ENCODE assay signal across 10 cellular contexts in the genomic region with DNA sequence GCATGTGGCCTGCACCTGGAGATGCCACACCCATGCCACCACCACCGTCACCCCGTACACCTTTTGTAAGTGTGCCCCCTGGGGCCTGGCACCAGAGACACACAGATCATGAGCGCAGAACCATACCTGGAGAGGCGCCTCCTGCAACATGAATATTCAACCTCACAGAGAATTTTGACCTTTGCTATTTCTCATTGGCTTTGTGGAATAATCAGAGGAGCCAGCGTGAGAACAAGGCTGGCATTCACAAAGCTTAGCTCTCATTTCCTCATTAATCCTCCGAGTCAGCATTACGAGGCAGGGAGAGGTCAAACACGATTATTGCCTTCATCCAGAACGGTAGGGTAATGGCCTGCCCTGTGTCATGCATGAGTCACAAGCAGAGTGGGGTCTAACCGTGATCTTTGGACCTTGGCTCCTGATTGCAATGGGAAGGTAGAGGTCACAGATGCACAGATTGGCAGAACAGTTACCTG.
A peak's percentile ranks its signal among the peaks of the same experiment; 100 is the strongest.
DNase-seq lines count a peak whose midpoint lies in the region; ATAC-seq, FAIRE-seq and TF ChIP-seq lines count a peak whose summit lies in the region.
"Had no signal": no experiment of that assay in that cellular context is flagged by ENCODE, and none has a peak within 500 bp of the region (broad histone marks: within the 10 kb centered on the region; RNA-seq: fewer than 3 reads in every experiment).

No MANE protein-coding gene starts in this region.

- H3K27me3 ChIP-seq in endothelial cell of umbilical vein (ENCODE audit: control insufficient read depth in 2 of 2, insufficient read depth in 2 of 2, low read length in 2 of 2) (no peaks in the 10 kb centered on the region), mesendoderm (ENCODE audit: insufficient read depth, low read length, poor library complexity) (no peaks in the 10 kb centered on the region)
- no peaks in the 10 kb centered on the region for H3K27me3 ChIP-seq in naive thymus-derived CD4-positive, alpha-beta T cell (ENCODE audit: control insufficient read depth in 2 of 2, insufficient read depth in 2 of 2, low read length in 2 of 2)

- H3K4me3 ChIP-seq in endothelial cell of umbilical vein (replicated peaks in 1 of 3; ENCODE audit: insufficient read depth in 1 of 3, low read depth in 1 of 3, low read length in 3 of 3) (no peak overlapping the region), mesendoderm (ENCODE audit: low read length) (no peak overlapping the region)
- H3K4me3 ChIP-seq in naive thymus-derived CD4-positive, alpha-beta T cell (ENCODE audit: low read length): no peak overlapping the region

- no peak overlapping the region for H3K18ac ChIP-seq in mesendoderm (ENCODE audit: low read length)

- no peak overlapping the region for H4K5ac ChIP-seq in mesendoderm (ENCODE audit: low read length)

- H4K20me1 ChIP-seq in endothelial cell of umbilical vein (replicated peaks; ENCODE audit: control insufficient read depth, extremely low read depth, insufficient read depth, low read length): no peaks in the 10 kb centered on the region

- H2AK5ac ChIP-seq in mesendoderm (ENCODE audit: low read length): no peak overlapping the region

- CTCF ChIA-PET in endothelial cell of umbilical vein (lab: Charles Lee): interaction anchor here (1.9 to 3.9 kb wide), 5 partner anchors 13 to 217 kb away, joined by 5 to 41 read pairs (median 7); no protein-coding TSS in a partner anchor
- CTCF ChIA-PET in naive thymus-derived CD4-positive, alpha-beta T cell (lab: Charles Lee): interaction anchor here (0.6 to 2.5 kb wide), 3 partner anchors 14 to 16 kb away, joined by 3 to 23 read pairs (median 3); no protein-coding TSS in a partner anchor

- H3K9me3 ChIP-seq in endothelial cell of umbilical vein (replicated peaks; ENCODE audit: control insufficient read depth, insufficient read depth, low read length): no peaks in the 10 kb centered on the region
- peaks cover 0 to 6% (median 0%) of the 10 kb centered on the region in 3 experiments for H3K9me3 ChIP-seq in naive thymus-derived CD4-positive, alpha-beta T cell (ENCODE audit: control insufficient read depth in 2 of 3, low read length in 3 of 3)

- H3K27ac ChIP-seq in endothelial cell of umbilical vein (ENCODE audit: insufficient read depth, low read depth, low read length) (peak overlapping the region; percentile 89), mesendoderm (ENCODE audit: low read depth, low read length) (no peak overlapping the region)
- H3K27ac ChIP-seq in naive thymus-derived CD4-positive, alpha-beta T cell (ENCODE audit: low read depth, low read length): no peak overlapping the region

- peak; percentile 92 for DNase-seq in Caki2 (ENCODE audit: low read depth)
- peak; percentile 82 for DNase-seq in NOMO-1 treated with DMSO at 0.1 percent for 48 hours (lab: John Stamatoyannopoulos, UW; ENCODE audit: unreplicated experiment)
- DNase-seq in endothelial cell of umbilical vein (ENCODE audit: low read depth, low spot score): peak; percentile 83
- DNase-seq in naive thymus-derived CD4-positive, alpha-beta T cell: no peak
- DNase-seq in DMS153 (lab: John Stamatoyannopoulos, UW): no peak
- no peak for DNase-seq in mesendoderm
- DNase-seq: left cardiac atrium had no signal

- H3K4me1 ChIP-seq in endothelial cell of umbilical vein (ENCODE audit: control insufficient read depth, extremely low read depth, insufficient read depth, low read length): peaks cover 42% of the 10 kb centered on the region
- H3K4me1 ChIP-seq in naive thymus-derived CD4-positive, alpha-beta T cell (ENCODE audit: control insufficient read depth in 2 of 2, insufficient read depth in 2 of 2, low read length in 2 of 2): peaks cover 32 to 41% of the 10 kb centered on the region in 2 donors
- H3K4me1 ChIP-seq in mesendoderm (ENCODE audit: control insufficient read depth, low read depth, low read length): no peaks in the 10 kb centered on the region

- H3K9me3 Mint-ChIP-seq in naive thymus-derived CD4-positive, alpha-beta T cell: peaks cover 5 to 25% (median 10%) of the 10 kb centered on the region in 11 donors

- H4K8ac ChIP-seq in mesendoderm (ENCODE audit: low read depth, low read length): no peak overlapping the region

- H3K79me2 ChIP-seq in endothelial cell of umbilical vein (ENCODE audit: control insufficient read depth, insufficient read depth, low read length) (no peaks in the 10 kb centered on the region), mesendoderm (ENCODE audit: control insufficient read depth, insufficient read depth, low read length) (no peaks in the 10 kb centered on the region)

- intact Hi-C loops in endothelial cell of umbilical vein (cut with micrococcal nuclease): loop anchor here (5.0 kb wide), 1 partner anchor 318 kb away; no protein-coding TSS in a partner anchor
- intact Hi-C loops in naive thymus-derived CD4-positive, alpha-beta T cell (cut with micrococcal nuclease): no loop called here

- in situ Hi-C loops in Caki2 (cut with HindIII; ENCODE audit: low pct_unique_long_range_greater_than_20kb, low sequenced_read_pairs): no loop called here

- H3K23ac ChIP-seq in mesendoderm (ENCODE audit: low read length): no peak overlapping the region

- no peak overlapping the region for H2BK15ac ChIP-seq in mesendoderm (replicated peaks; ENCODE audit: low read depth)

- no peak overlapping the region for H3K4ac ChIP-seq in mesendoderm (ENCODE audit: low read depth, low read length)

- dilution Hi-C loops in endothelial cell of umbilical vein (cut with MboI; ENCODE audit: extremely low pct_ligation_motif_present, low sequenced_read_pairs): loop anchor here (25.0 kb wide), 1 partner anchor 208 kb away; no protein-coding TSS in a partner anchor

- no TSS peak for BruUV-seq in endothelial cell of umbilical vein (replicated peaks; lab: Mats Ljungman, UMichigan)

- no peak overlapping the region for H2AFZ ChIP-seq in endothelial cell of umbilical vein (ENCODE audit: low read depth, low read length)

- H3K9ac ChIP-seq in endothelial cell of umbilical vein (replicated peaks; ENCODE audit: extremely low read depth, insufficient read depth, low read length) (peak overlapping the region; percentile 65), mesendoderm (ENCODE audit: low read length) (no peak overlapping the region)

- H3K36me3 ChIP-seq in endothelial cell of umbilical vein (ENCODE audit: control insufficient read depth in 2 of 2, extremely low read depth in 1 of 2, insufficient read depth in 2 of 2, low read length in 2 of 2) (no peaks in the 10 kb centered on the region), mesendoderm (ENCODE audit: control insufficient read depth, insufficient read depth, low read length) (no peaks in the 10 kb centered on the region)
- no peaks in the 10 kb centered on the region for H3K36me3 ChIP-seq in naive thymus-derived CD4-positive, alpha-beta T cell (ENCODE audit: control insufficient read depth in 2 of 3, insufficient read depth in 3 of 3, low read length in 3 of 3)

- H3K4me1 Mint-ChIP-seq in naive thymus-derived CD4-positive, alpha-beta T cell: peaks cover 47 to 71% (median 66%) of the 10 kb centered on the region in 7 donors

- H3K79me1 ChIP-seq in mesendoderm (ENCODE audit: low read length): no peaks in the 10 kb centered on the region

- TF ChIP-seq CTCF in endothelial cell of umbilical vein (IDR thresholded peaks at IDR 0.05; ENCODE audit: extremely low read depth in 1 of 2, insufficient read depth in 1 of 2, low read depth in 1 of 2, low read length in 2 of 2): no peak

- FAIRE-seq in endothelial cell of umbilical vein (lab: Jason Lieb, UNC): peak; percentile 95
- FAIRE-seq: TTC549 had no signal

- H2BK5ac ChIP-seq in mesendoderm (ENCODE audit: low read length): no peak overlapping the region

- H3K4me3 Mint-ChIP-seq in naive thymus-derived CD4-positive, alpha-beta T cell: peak overlapping the region; percentile 13 to 82 (median 72)

- H2BK120ac ChIP-seq in mesendoderm (ENCODE audit: low read depth, low read length): no peak overlapping the region

- POLR2A ChIA-PET in endothelial cell of umbilical vein (lab: Charles Lee): interaction anchor here (1.5 kb wide), 1 partner anchor 17 kb away, joined by 3 read pairs; no protein-coding TSS in a partner anchor
- POLR2A ChIA-PET in naive thymus-derived CD4-positive, alpha-beta T cell (lab: Charles Lee): interaction anchor here (1.0 to 5.8 kb wide), 6 partner anchors 14 to 68 kb away, joined by 3 to 62 read pairs (median 4); no protein-coding TSS in a partner anchor

- H3K36me3 Mint-ChIP-seq in naive thymus-derived CD4-positive, alpha-beta T cell: peaks cover 6 to 48% (median 7%) of the 10 kb centered on the region in 5 donors

- H3K4me2 ChIP-seq in endothelial cell of umbilical vein (ENCODE audit: insufficient read depth, low read length) (peak overlapping the region; percentile 3), mesendoderm (ENCODE audit: low read length) (no peak overlapping the region)

- H3K9me1 ChIP-seq in endothelial cell of umbilical vein (replicated peaks; ENCODE audit: control insufficient read depth, extremely low read depth, insufficient read depth, low read length): no peaks in the 10 kb centered on the region

- H3K27ac Mint-ChIP-seq in naive thymus-derived CD4-positive, alpha-beta T cell: peak overlapping the region; percentile 82 to 97 (median 93)

- no peaks in the 10 kb centered on the region for H3K27me3 Mint-ChIP-seq in naive thymus-derived CD4-positive, alpha-beta T cell

- TF ChIP-seq POLR2A in endothelial cell of umbilical vein (IDR thresholded peaks at IDR 0.05; ENCODE audit: low read depth, low read length): no peak

- peak; percentile 69 for ATAC-seq in naive thymus-derived CD4-positive, alpha-beta T cell
- no peak for ATAC-seq in HG03439 (IDR thresholded peaks at IDR 0.05; ENCODE audit: unreplicated experiment)
- no peak for ATAC-seq in GM21529 (IDR thresholded peaks at IDR 0.05; ENCODE audit: unreplicated experiment)

- H3K56ac ChIP-seq in mesendoderm (ENCODE audit: low read length): no peak overlapping the region

- WGBS in mesendoderm (ENCODE audit: extremely low coverage, insufficient coverage, low lambda C conversion rate): no CpG with 5 or more reads among the region's 10 CpGs

TF ChIP-seq in endothelial cell of umbilical vein, 7 proteins besides CTCF, POLR2A, EP300 and RAD21:
- TF ChIP-seq FOS (IDR thresholded peaks at IDR 0.05; ENCODE audit: borderline replicate concordance, insufficient read depth, low read length) (peak; percentile 97), EZH2 (IDR thresholded peaks at IDR 0.05; ENCODE audit: borderline replicate concordance, low read depth, low read length, severe bottlenecking) (no peak), POLR2AphosphoS5 (IDR thresholded peaks at IDR 0.05; ENCODE audit: insufficient read depth, low read depth, low read length) (peak; percentile 38), MYC (IDR thresholded peaks at IDR 0.05; ENCODE audit: low read depth, low read length) (no peak), JUN (IDR thresholded peaks at IDR 0.05; ENCODE audit: borderline replicate concordance, insufficient read depth, insufficient read length, low read depth) (peak; percentile 66), GATA2 (IDR thresholded peaks at IDR 0.05; ENCODE audit: insufficient read depth, insufficient read length, low read depth, low read length) (peak; percentile 89)
- TF ChIP-seq, protein P1, sequence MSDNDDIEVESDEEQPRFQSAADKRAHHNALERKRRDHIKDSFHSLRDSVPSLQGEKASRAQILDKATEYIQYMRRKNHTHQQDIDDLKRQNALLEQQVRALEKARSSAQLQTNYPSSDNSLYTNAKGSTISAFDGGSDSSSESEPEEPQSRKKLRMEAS (IDR thresholded peaks at IDR 0.05; ENCODE audit: insufficient read depth, insufficient read length): no peak
TF ChIP-seq in endothelial cell of umbilical vein: peak in this region for 4.

Comparison
In these comparisons a context has a peak if more than half of its experiments do, and no peak if none do; other contexts are left out.
1. DNase-seq: peak in Caki2 (single experiment), NOMO-1 treated with DMSO at 0.1 percent for 48 hours (single experiment) and endothelial cell of umbilical vein (single experiment); none in naive thymus-derived CD4-positive, alpha-beta T cell (0 of 9), DMS153 (single experiment) and mesendoderm (single experiment).